10 cellular contexts compared by ENCODE assay signal in genomic region chr2:95206086-95206485, GRCh38. TPM values are rescaled to one million over a fixed set of nuclear protein-coding genes. Genes with fewer than 3 reads are reported as not detected.
DNase-seq lines count a peak whose midpoint lies in the region; TF ChIP-seq lines count a peak whose summit lies in the region.
"Had no signal": no experiment of that assay in that cellular context is flagged by ENCODE, and none has a peak within 500 bp of the region (broad histone marks: within the 10 kb centered on the region; RNA-seq: fewer than 3 reads in every experiment).

No MANE protein-coding gene starts in this region.

- no peaks in the 10 kb centered on the region for H3F3A ChIP-seq in Loucy (ENCODE audit: low read depth)

- TF ChIP-seq CTCF in Calu3 (IDR thresholded peaks at IDR 0.05; ENCODE audit: unreplicated experiment) (no peak), Loucy (conservative IDR thresholded peaks at IDR 0.05; ENCODE audit: low read length) (no peak), neural crest cell (conservative IDR thresholded peaks at IDR 0.05) (no peak)

- H3K79me2 ChIP-seq in Loucy (ENCODE audit: insufficient read depth, low read length): peaks cover 8% of the 10 kb centered on the region; the same call in 1 of the 2 replicates

- no peak overlapping the region for H3K27ac ChIP-seq in ectodermal cell (ENCODE audit: insufficient read depth, low read depth, low read length, poor library complexity, severe bottlenecking)

- H3K9ac ChIP-seq in Loucy (ENCODE audit: low read depth, low read length, poor library complexity, severe bottlenecking): peak overlapping the region; percentile 87

- H3K27me3 Mint-ChIP-seq in Calu3 (ENCODE audit: unreplicated experiment) (no peaks in the 10 kb centered on the region), neural crest cell (ENCODE audit: low read depth) (peaks cover 2% of the 10 kb centered on the region)

- CTCF ChIA-PET in Calu3 (lab: Charles Lee): interaction anchor here (0.6 kb wide), 1 partner anchor 610 kb away, joined by 3 read pairs; no protein-coding TSS in a partner anchor

- no peaks in the 10 kb centered on the region for H3K4me1 Mint-ChIP-seq in Calu3 (ENCODE audit: low read depth, unreplicated experiment)
- peaks cover 31% of the 10 kb centered on the region for H3K4me1 Mint-ChIP-seq in neural crest cell

- peak overlapping the region; percentile 97 for H3K4me3 ChIP-seq in Loucy (ENCODE audit: low read length, poor library complexity, severe bottlenecking)
- H3K4me3 ChIP-seq in ectodermal cell (ENCODE audit: insufficient read depth, low read depth, low read length): peak overlapping the region; percentile 16

- WGBS in ectodermal cell, 2 experiments: 8 to 10% methylated on average over 10 of the region's 10 CpGs

- no TSS peak for BruUV-seq in Calu3 (replicated peaks; lab: Mats Ljungman, UMichigan)

- DNase-seq in Calu3 (no peak), neural crest cell (ENCODE audit: low read depth, low spot score) (no peak), SHP77 (lab: John Stamatoyannopoulos, UW) (no peak), NCI-H524 (lab: John Stamatoyannopoulos, UW) (no peak), mesenteric fat pad (ENCODE audit: low spot score) (no peak), A172 (ENCODE audit: low spot score) (no peak)
- DNase-seq: body of pancreas, foreskin melanocyte had no signal

- H3K4me1 ChIP-seq in Loucy (ENCODE audit: insufficient read depth, low read length, poor library complexity, severe bottlenecking) (peaks cover 38% of the 10 kb centered on the region), ectodermal cell (ENCODE audit: control insufficient read depth, insufficient read depth, low read length) (peaks cover 8% of the 10 kb centered on the region)

- intact Hi-C loops in Calu3 (cut with micrococcal nuclease; ENCODE audit: unreplicated experiment): loop anchor here (2.0 to 5.0 kb wide), 2 partner anchors 69 to 84 kb away; partner anchors contain the start of genes MRPS5 and PROM2

- no peak overlapping the region for H3K27ac Mint-ChIP-seq in Calu3 (ENCODE audit: unreplicated experiment)
- no peak overlapping the region for H3K27ac Mint-ChIP-seq in neural crest cell (ENCODE audit: unreplicated experiment)

- H3K27me3 ChIP-seq in Loucy (ENCODE audit: insufficient read depth, low read length, poor library complexity, severe bottlenecking) (no peaks in the 10 kb centered on the region), ectodermal cell (ENCODE audit: control insufficient read depth, insufficient read depth, low read length, poor library complexity, severe bottlenecking) (peaks cover 7% of the 10 kb centered on the region)
- H3K27me3 ChIP-seq: body of pancreas had no signal

- H3K9me2 ChIP-seq in Loucy (replicated peaks; ENCODE audit: low read depth, low read length): no peaks in the 10 kb centered on the region

- peaks cover under 1% of the 10 kb centered on the region; the same call in 1 of the 2 replicates for H3K36me3 ChIP-seq in Loucy (ENCODE audit: insufficient read depth, low read length)
- peaks cover 21% of the 10 kb centered on the region for H3K36me3 ChIP-seq in ectodermal cell (ENCODE audit: control insufficient read depth, insufficient read depth, low read length)

- peaks cover 20% of the 10 kb centered on the region for H3K36me3 Mint-ChIP-seq in Calu3 (ENCODE audit: insufficient read depth, unreplicated experiment)
- H3K36me3 Mint-ChIP-seq in neural crest cell (ENCODE audit: low read depth): peaks cover 35% of the 10 kb centered on the region

- H3K4me2 ChIP-seq in Loucy (ENCODE audit: low read depth, low read length, poor library complexity, severe bottlenecking): peak overlapping the region; percentile 65

- H3K9me3 ChIP-seq in Loucy (ENCODE audit: insufficient read depth, low read depth, low read length) (no peaks in the 10 kb centered on the region), ectodermal cell (ENCODE audit: control insufficient read depth, low read length) (no peaks in the 10 kb centered on the region)
- H3K9me3 ChIP-seq: body of pancreas had no signal

- H3K4me3 Mint-ChIP-seq in Calu3 (ENCODE audit: low read depth, unreplicated experiment) (peak overlapping the region; percentile 90), neural crest cell (peak overlapping the region; percentile 95)

- H2AFZ ChIP-seq in Loucy (ENCODE audit: low read length): no peak overlapping the region

- H3K9me3 Mint-ChIP-seq in Calu3 (ENCODE audit: low read depth, unreplicated experiment) (peaks cover 21% of the 10 kb centered on the region), neural crest cell (peaks cover 21% of the 10 kb centered on the region)

- no peaks in the 10 kb centered on the region for H4K20me1 ChIP-seq in Loucy (ENCODE audit: insufficient read depth, low read length, poor library complexity, severe bottlenecking)

RNA-seq across cellular contexts. Expression of gene ZNF892, which starts 1.2 kb away (rescaled TPM):
- total RNA-seq in Calu3 (2022) (6.2 and 6.6 TPM in 2 replicates), neural crest cell (18.9 and 20.2 TPM in 2 replicates), mesenteric fat pad (3.6 TPM)
- 15.9 TPM for polyA plus RNA-seq in ectodermal cell (2013, experiment 1 of 4)
- polyA plus RNA-seq in ectodermal cell (2013, experiment 2 of 4): 15.9 TPM
- 7.6 TPM for polyA plus RNA-seq in ectodermal cell (2013, experiment 3 of 4)
- polyA plus RNA-seq in ectodermal cell (2013, experiment 4 of 4): 8.6 TPM
- 0.41 TPM in 1 of 2 replicates, not detected in the other for total RNA-seq in A172 (2014; rRNA removed; shearing (Covaris generic))

RNA-seq across cellular contexts. Expression of gene ZNF2, which starts 40.5 kb away (rescaled TPM):
- 3.5 and 4.8 TPM in 2 replicates for total RNA-seq in Calu3 (2022)
- polyA plus RNA-seq in ectodermal cell (2013, experiment 1 of 4): 4.8 TPM
- polyA plus RNA-seq in ectodermal cell (2013, experiment 2 of 4): 4.0 TPM
- 5.2 TPM for polyA plus RNA-seq in ectodermal cell (2013, experiment 3 of 4)
- 4.6 TPM for polyA plus RNA-seq in ectodermal cell (2013, experiment 4 of 4)
- 6.3 and 7.0 TPM in 2 replicates for total RNA-seq in neural crest cell
- total RNA-seq in mesenteric fat pad: 2.6 TPM
- 4.1 and 6.7 TPM in 2 replicates for total RNA-seq in A172 (2014; rRNA removed; shearing (Covaris generic))

RNA-seq across cellular contexts. Expression of gene ZNF514, which starts 46.4 kb away (rescaled TPM):
- total RNA-seq in Calu3 (2022) (14.0 and 17.4 TPM in 2 replicates), neural crest cell (22.6 and 28.0 TPM in 2 replicates), mesenteric fat pad (11.7 TPM)
- 27.5 TPM for polyA plus RNA-seq in ectodermal cell (2013, experiment 1 of 4)
- polyA plus RNA-seq in ectodermal cell (2013, experiment 2 of 4): 25.6 TPM
- polyA plus RNA-seq in ectodermal cell (2013, experiment 3 of 4): 23.3 TPM
- polyA plus RNA-seq in ectodermal cell (2013, experiment 4 of 4): 27.2 TPM
- 3.3 and 8.2 TPM in 2 replicates for total RNA-seq in A172 (2014; rRNA removed; shearing (Covaris generic))
